Comparison of ENCODE assay signal across 23 cellular contexts in the genomic region with DNA sequence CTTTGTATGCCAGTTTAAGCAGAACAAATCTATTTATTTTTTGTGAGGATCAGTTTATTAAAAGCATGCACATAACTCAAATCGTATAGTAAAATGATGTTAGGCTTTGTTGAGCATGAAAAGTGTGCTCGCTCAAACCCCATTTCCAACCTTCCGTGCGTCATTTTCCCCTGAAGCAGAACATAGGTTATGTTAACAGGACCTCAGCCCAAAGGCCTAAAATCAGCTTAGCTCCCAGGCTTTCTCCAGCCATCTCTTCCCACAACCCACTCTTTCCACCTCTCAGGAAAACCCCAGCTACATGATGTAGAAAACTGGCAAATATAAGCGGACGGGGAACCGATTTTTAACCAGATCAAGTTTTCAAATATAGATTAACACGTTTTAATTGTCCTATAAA.
A peak's percentile ranks its signal among the peaks of the same experiment; 100 is the strongest.
DNase-seq lines count a peak whose midpoint lies in the region; ATAC-seq and TF ChIP-seq lines count a peak whose summit lies in the region.
"Had no signal": no experiment of that assay in that cellular context is flagged by ENCODE, and none has a peak within 500 bp of the region (broad histone marks: within the 10 kb centered on the region; RNA-seq: fewer than 3 reads in every experiment).

No MANE protein-coding gene starts in this region.

- intact Hi-C loops in MCF 10A (cut with micrococcal nuclease), result loop anchor here (1.0 to 5.0 kb wide), 7 partner anchors 107 to 817 kb away; no protein-coding TSS in a partner anchor
- intact Hi-C loops in breast epithelium (cut with DNase I; ENCODE audit: low total_unique reads), result no loop called here
- intact Hi-C loops in esophagus muscularis mucosa (cut with DNase I), result loop anchor here (5.0 to 10.0 kb wide), 2 partner anchors 511 to 783 kb away; no protein-coding TSS in a partner anchor
- intact Hi-C loops in sciatic nerve (cut with DNase I), result no loop called here

- no peak overlapping the region for H3K4me3 Mint-ChIP-seq in MCF 10A (ENCODE audit: unreplicated experiment)
- no peak overlapping the region for H3K4me3 Mint-ChIP-seq in type B pancreatic cell
- H3K4me3 Mint-ChIP-seq: activated naive CD8-positive, alpha-beta T cell treated with anti-CD3 and anti-CD28 coated beads, Interleukin-2, amount 50 U/mL, for 24 hours; CD4-positive, alpha-beta T cell; effector memory CD8-positive, alpha-beta T cell had no signal

- H3K27ac ChIP-seq in breast epithelium (no peak overlapping the region), esophagus muscularis mucosa (replicated peaks in 1 of 4) (peak overlapping the region; percentile 62 to 75 (median 73)), muscle layer of duodenum (ENCODE audit: low read length) (peak overlapping the region; percentile 56)
- H3K27ac ChIP-seq: heart right ventricle, neutrophil had no signal

- BruUV-seq in MCF 10A (replicated peaks; lab: Mats Ljungman, UMichigan), result no TSS peak

- POLR2A ChIA-PET in MCF 10A (lab: Yijun Ruan, JAX), result interaction anchor here (0.6 to 1.9 kb wide), 4 partner anchors 300 to 782 kb away, joined by 3 to 15 read pairs (median 3); partner anchors contain the start of gene MEIS1

- H3K36me3 ChIP-seq in breast epithelium, result no peaks in the 10 kb centered on the region
- H3K36me3 ChIP-seq in esophagus muscularis mucosa, result no peaks in the 10 kb centered on the region
- no peaks in the 10 kb centered on the region for H3K36me3 ChIP-seq in muscle layer of duodenum (ENCODE audit: control insufficient read depth in 1 of 2, insufficient read depth in 2 of 2, low read length in 2 of 2)
- H3K36me3 ChIP-seq: heart right ventricle, neutrophil had no signal

- no peak overlapping the region for H3K4me3 ChIP-seq in breast epithelium
- no peak overlapping the region for H3K4me3 ChIP-seq in esophagus muscularis mucosa
- H3K4me3 ChIP-seq in muscle layer of duodenum (ENCODE audit: low read depth in 1 of 2, low read length in 2 of 2), result no peak overlapping the region
- H3K4me3 ChIP-seq: heart right ventricle had no signal

- no peak for TF ChIP-seq POLR2A in breast epithelium (IDR thresholded peaks at IDR 0.05)
- TF ChIP-seq POLR2A in esophagus muscularis mucosa (IDR thresholded peaks at IDR 0.05; ENCODE audit: low read depth), result no peak

- CTCF ChIA-PET in MCF 10A (lab: Yijun Ruan, JAX), result interaction anchor here (0.6 to 2.0 kb wide), 12 partner anchors 10 to 816 kb away, joined by 3 to 6 read pairs (median 4); no protein-coding TSS in a partner anchor

- H3K27me3 Mint-ChIP-seq in MCF 10A (ENCODE audit: insufficient read depth, unreplicated experiment) (no peaks in the 10 kb centered on the region), type B pancreatic cell (peaks cover 10% of the 10 kb centered on the region)

- no peaks in the 10 kb centered on the region for H3K4me1 ChIP-seq in breast epithelium
- peaks cover 0 to 26% (median 25%) of the 10 kb centered on the region in 4 donors for H3K4me1 ChIP-seq in esophagus muscularis mucosa
- H3K4me1 ChIP-seq in muscle layer of duodenum (ENCODE audit: control insufficient read depth in 1 of 2, insufficient read depth in 2 of 2, low read length in 2 of 2), result peaks cover 0 to 6% of the 10 kb centered on the region in 2 donors
- H3K4me1 ChIP-seq: heart right ventricle had no signal

- H3K27me3 ChIP-seq in breast epithelium, result no peaks in the 10 kb centered on the region
- no peaks in the 10 kb centered on the region for H3K27me3 ChIP-seq in esophagus muscularis mucosa
- no peaks in the 10 kb centered on the region for H3K27me3 ChIP-seq in muscle layer of duodenum (ENCODE audit: low read depth, low read length)

- peaks cover 6% of the 10 kb centered on the region for H3K4me1 Mint-ChIP-seq in MCF 10A (ENCODE audit: insufficient read depth, unreplicated experiment)
- peaks cover 25% of the 10 kb centered on the region for H3K4me1 Mint-ChIP-seq in type B pancreatic cell (ENCODE audit: unreplicated experiment)
- H3K4me1 Mint-ChIP-seq: activated naive CD8-positive, alpha-beta T cell treated with anti-CD3 and anti-CD28 coated beads, Interleukin-2, amount 50 U/mL, for 24 hours had no signal

- no peaks in the 10 kb centered on the region for H3K9me3 ChIP-seq in breast epithelium
- H3K9me3 ChIP-seq in esophagus muscularis mucosa, result peaks cover 0 to 7% (median 0%) of the 10 kb centered on the region in 4 donors
- no peaks in the 10 kb centered on the region for H3K9me3 ChIP-seq in muscle layer of duodenum (ENCODE audit: control insufficient read depth in 1 of 2, low read length in 2 of 2)
- H3K9me3 ChIP-seq: neutrophil had no signal

- no peak for TF ChIP-seq CTCF in MCF 10A (IDR thresholded peaks at IDR 0.05; ENCODE audit: unreplicated experiment)
- no peak for TF ChIP-seq CTCF in breast epithelium (IDR thresholded peaks at IDR 0.05)
- peak in 1 of 3 experiments; percentile 5 for TF ChIP-seq CTCF in esophagus muscularis mucosa (IDR thresholded peaks at IDR 0.05)
- TF ChIP-seq CTCF in type B pancreatic cell (conservative IDR thresholded peaks at IDR 0.05), result no peak

- peaks cover 6% of the 10 kb centered on the region for H3K9me3 Mint-ChIP-seq in MCF 10A (ENCODE audit: unreplicated experiment)
- H3K9me3 Mint-ChIP-seq in type B pancreatic cell, result peaks cover 4% of the 10 kb centered on the region

- TF ChIP-seq EP300 in esophagus muscularis mucosa (IDR thresholded peaks at IDR 0.05), result no peak

- DNase-seq in MCF 10A (ENCODE audit: unreplicated experiment) (no peak), breast epithelium (ENCODE audit: low spot score in 2 of 2) (no peak), esophagus muscularis mucosa (ENCODE audit: extremely low spot score) (no peak), type B pancreatic cell (ENCODE audit: extremely low spot score, unreplicated experiment) (no peak), MV-4-11 (lab: John Stamatoyannopoulos, UW) (no peak), sciatic nerve (ENCODE audit: low spot score) (no peak), superior temporal gyrus (ENCODE audit: extremely low spot score) (no peak)
- DNase-seq: activated CD4-positive, alpha-beta T cell treated with anti-CD3 and anti-CD28 coated beads, Interleukin-2, amount 50 U/mL, for 48 hours; activated CD4-positive, CD25-positive, alpha-beta regulatory T cell treated with anti-CD3 and anti-CD28 coated beads, Interleukin-2, amount 50 U/mL, for 72 hours; activated naive CD4-positive, alpha-beta T cell; activated naive CD8-positive, alpha-beta T cell treated with anti-CD3 and anti-CD28 coated beads, Interleukin-2, amount 50 U/mL, for 24 hours; AML-193; CD4-positive, alpha-beta T cell; central memory CD4-positive, alpha-beta T cell; effector memory CD8-positive, alpha-beta T cell; MM.1S; NCI-H2029; Right ventricle myocardium superior; stimulated activated CD4-positive, alpha-beta T cell treated with anti-CD3 and anti-CD28 coated beads, Interleukin-4, amount 100 ng/mL, for 4 hours had no signal

- H3K36me3 Mint-ChIP-seq in MCF 10A (ENCODE audit: insufficient read depth, unreplicated experiment), result no peaks in the 10 kb centered on the region
- peaks cover 3% of the 10 kb centered on the region for H3K36me3 Mint-ChIP-seq in type B pancreatic cell

- 35% methylated on average over 8 of the region's 8 CpGs for WGBS in esophagus muscularis mucosa

- ATAC-seq in sciatic nerve, result no peak
- ATAC-seq: activated naive CD8-positive, alpha-beta T cell treated with anti-CD3 and anti-CD28 coated beads, Interleukin-2, amount 50 U/mL, for 24 hours; effector memory CD8-positive, alpha-beta T cell; heart right ventricle; Panc1 had no signal

- H3K27ac Mint-ChIP-seq in MCF 10A (ENCODE audit: low read depth, unreplicated experiment) (peak overlapping the region; percentile 32), type B pancreatic cell (peak overlapping the region; percentile 27)
- H3K27ac Mint-ChIP-seq: activated naive CD8-positive, alpha-beta T cell treated with anti-CD3 and anti-CD28 coated beads, Interleukin-2, amount 50 U/mL, for 24 hours; CD4-positive, alpha-beta T cell; effector memory CD8-positive, alpha-beta T cell had no signal

Comparison
In these comparisons a context has a peak if more than half of its experiments do, and no peak if none do; other contexts are left out.
1. intact Hi-C loops: an anchor here in MCF 10A (1.0 to 5.0 kb wide) and esophagus muscularis mucosa (5.0 to 10.0 kb wide); none called in breast epithelium and sciatic nerve.
2. H3K27ac ChIP-seq: peak in esophagus muscularis mucosa (4 of 4) and muscle layer of duodenum (single experiment); none in breast epithelium (0 of 2).